Comparison of ENCODE assay signal across 1 cellular context in the genomic region with DNA sequence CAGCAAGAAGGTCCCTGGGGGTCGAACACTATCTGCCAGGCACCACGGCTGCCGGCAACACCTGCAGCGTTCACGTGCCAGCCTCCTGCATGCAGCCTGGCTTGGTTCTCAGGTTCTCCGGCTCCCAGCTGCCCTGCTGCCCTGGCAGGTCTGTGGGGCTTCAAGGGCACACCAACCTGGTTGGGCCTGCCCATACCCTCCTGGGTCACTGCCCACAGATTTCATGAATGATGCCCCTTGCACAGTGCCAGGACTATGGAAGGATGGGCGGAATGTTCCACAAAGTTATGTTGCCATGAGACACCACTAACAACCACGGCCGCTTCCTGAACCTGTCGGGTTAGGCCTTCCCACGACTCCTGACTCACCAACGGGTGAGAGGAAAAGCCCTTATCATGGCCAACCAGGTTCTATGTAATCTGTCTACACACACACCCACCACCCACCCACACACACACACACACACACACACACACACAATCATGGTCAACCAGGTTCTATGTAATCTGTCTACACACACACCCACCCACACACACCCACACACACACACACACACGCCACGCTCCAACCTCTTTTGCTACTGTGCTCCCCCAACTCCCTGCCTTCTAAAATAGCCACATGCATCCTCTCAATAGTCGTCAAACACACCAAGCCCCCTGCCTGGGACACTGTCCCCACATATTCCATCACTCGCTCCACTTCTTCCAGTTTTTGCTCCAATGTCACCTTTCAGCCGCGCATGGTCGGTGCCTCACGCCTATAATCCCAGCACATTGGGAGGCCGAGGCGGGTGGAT.
TF ChIP-seq lines count a peak whose summit lies in the region.

No MANE protein-coding gene starts in this region.

TF ChIP-seq in K562, 482 proteins besides CTCF, POLR2A, EP300 and RAD21 (continued from another document and continues in another):
- 0 out of 2 replicates have a peak, but pooled peaks have one; percentile 1 for TF ChIP-seq FOXO4 (CRISPR knock-in tag; IDR thresholded peaks at IDR 0.05)
- TF ChIP-seq RERE (CRISPR knock-in tag; IDR thresholded peaks at IDR 0.05; ENCODE audit: borderline replicate concordance): no peak; the same call in 1 of the 2 replicates
- no peak for TF ChIP-seq GTF2A2 (tag; IDR thresholded peaks at IDR 0.05)
- peak; percentile 100 for TF ChIP-seq HBP1 (CRISPR knock-in tag; IDR thresholded peaks at IDR 0.05)
- TF ChIP-seq U2AF1 (optimal IDR thresholded peaks at IDR 0.05; ENCODE audit: low read depth, low read length): no peak
- TF ChIP-seq, protein P1, sequence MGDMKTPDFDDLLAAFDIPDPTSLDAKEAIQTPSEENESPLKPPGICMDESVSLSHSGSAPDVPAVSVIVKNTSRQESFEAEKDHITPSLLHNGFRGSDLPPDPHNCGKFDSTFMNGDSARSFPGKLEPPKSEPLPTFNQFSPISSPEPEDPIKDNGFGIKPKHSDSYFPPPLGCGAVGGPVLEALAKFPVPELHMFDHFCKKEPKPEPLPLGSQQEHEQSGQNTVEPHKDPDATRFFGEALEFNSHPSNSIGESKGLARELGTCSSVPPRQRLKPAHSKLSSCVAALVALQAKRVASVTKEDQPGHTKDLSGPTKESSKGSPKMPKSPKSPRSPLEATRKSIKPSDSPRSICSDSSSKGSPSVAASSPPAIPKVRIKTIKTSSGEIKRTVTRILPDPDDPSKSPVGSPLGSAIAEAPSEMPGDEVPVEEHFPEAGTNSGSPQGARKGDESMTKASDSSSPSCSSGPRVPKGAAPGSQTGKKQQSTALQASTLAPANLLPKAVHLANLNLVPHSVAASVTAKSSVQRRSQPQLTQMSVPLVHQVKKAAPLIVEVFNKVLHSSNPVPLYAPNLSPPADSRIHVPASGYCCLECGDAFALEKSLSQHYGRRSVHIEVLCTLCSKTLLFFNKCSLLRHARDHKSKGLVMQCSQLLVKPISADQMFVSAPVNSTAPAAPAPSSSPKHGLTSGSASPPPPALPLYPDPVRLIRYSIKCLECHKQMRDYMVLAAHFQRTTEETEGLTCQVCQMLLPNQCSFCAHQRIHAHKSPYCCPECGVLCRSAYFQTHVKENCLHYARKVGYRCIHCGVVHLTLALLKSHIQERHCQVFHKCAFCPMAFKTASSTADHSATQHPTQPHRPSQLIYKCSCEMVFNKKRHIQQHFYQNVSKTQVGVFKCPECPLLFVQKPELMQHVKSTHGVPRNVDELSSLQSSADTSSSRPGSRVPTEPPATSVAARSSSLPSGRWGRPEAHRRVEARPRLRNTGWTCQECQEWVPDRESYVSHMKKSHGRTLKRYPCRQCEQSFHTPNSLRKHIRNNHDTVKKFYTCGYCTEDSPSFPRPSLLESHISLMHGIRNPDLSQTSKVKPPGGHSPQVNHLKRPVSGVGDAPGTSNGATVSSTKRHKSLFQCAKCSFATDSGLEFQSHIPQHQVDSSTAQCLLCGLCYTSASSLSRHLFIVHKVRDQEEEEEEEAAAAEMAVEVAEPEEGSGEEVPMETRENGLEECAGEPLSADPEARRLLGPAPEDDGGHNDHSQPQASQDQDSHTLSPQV (IDR thresholded peaks at IDR 0.05): peak; percentile 98
- 0 out of 2 replicates have a peak, but pooled peaks have one; percentile 47 for TF ChIP-seq NR4A1 (CRISPR knock-in tag; IDR thresholded peaks at IDR 0.05)
- peak; percentile 97 for TF ChIP-seq NR4A1 (tag; IDR thresholded peaks at IDR 0.05)
- TF ChIP-seq TAF15 (IDR thresholded peaks at IDR 0.05; ENCODE audit: low read depth, low read length): no peak
- TF ChIP-seq CAMTA2 (CRISPR knock-in tag; conservative IDR thresholded peaks at IDR 0.05): peak; percentile 32; the same call in 1 of the 2 replicates
- TF ChIP-seq NCOA6 (IDR thresholded peaks at IDR 0.05): peak; percentile 85; the same call in 1 of the 2 replicates
- peak; percentile 100 for TF ChIP-seq KDM1A (IDR thresholded peaks at IDR 0.05)
- peak; percentile 68 for TF ChIP-seq SUPT5H (IDR thresholded peaks at IDR 0.05)
- peak; percentile 92 for TF ChIP-seq MBD2 (IDR thresholded peaks at IDR 0.05; ENCODE audit: borderline replicate concordance, low read depth)
- peak; percentile 98 for TF ChIP-seq SMARCA5 (IDR thresholded peaks at IDR 0.05)
- peak; percentile 81 for TF ChIP-seq FOS (IDR thresholded peaks at IDR 0.05; ENCODE audit: extremely low read depth, insufficient read length)
- 0 out of 2 replicates have a peak, but pooled peaks have one; percentile 19 for TF ChIP-seq HSF4 (CRISPR knock-in tag; IDR thresholded peaks at IDR 0.05; ENCODE audit: borderline replicate concordance)
- TF ChIP-seq, protein P2, sequence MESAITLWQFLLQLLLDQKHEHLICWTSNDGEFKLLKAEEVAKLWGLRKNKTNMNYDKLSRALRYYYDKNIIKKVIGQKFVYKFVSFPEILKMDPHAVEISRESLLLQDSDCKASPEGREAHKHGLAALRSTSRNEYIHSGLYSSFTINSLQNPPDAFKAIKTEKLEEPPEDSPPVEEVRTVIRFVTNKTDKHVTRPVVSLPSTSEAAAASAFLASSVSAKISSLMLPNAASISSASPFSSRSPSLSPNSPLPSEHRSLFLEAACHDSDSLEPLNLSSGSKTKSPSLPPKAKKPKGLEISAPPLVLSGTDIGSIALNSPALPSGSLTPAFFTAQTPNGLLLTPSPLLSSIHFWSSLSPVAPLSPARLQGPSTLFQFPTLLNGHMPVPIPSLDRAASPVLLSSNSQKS (CRISPR knock-in tag; IDR thresholded peaks at IDR 0.05): no peak
- TF ChIP-seq GATAD2B (IDR thresholded peaks at IDR 0.05; ENCODE audit: borderline replicate concordance): peak; percentile 94
- TF ChIP-seq FOXA3 (CRISPR knock-in tag; conservative IDR thresholded peaks at IDR 0.05 in 1 of 2, IDR thresholded peaks at IDR 0.05 in 1 of 2): peak in 1 of 2 experiments; percentile 82
- 0 out of 2 replicates have a peak, but pooled peaks have one; percentile 13 for TF ChIP-seq KLF6 (CRISPR knock-in tag; IDR thresholded peaks at IDR 0.05; ENCODE audit: borderline replicate concordance)
- TF ChIP-seq ZMIZ1 (IDR thresholded peaks at IDR 0.05; ENCODE audit: low read depth in 2 of 2, low read length in 2 of 2): peak in 1 of 2 experiments; percentile 100; a peak in 2 of 4 replicates
- TF ChIP-seq BRCA1 (IDR thresholded peaks at IDR 0.05): no peak
- no peak for TF ChIP-seq BRCA1 (CRISPR knock-in tag; IDR thresholded peaks at IDR 0.05)
- TF ChIP-seq, protein P3, sequence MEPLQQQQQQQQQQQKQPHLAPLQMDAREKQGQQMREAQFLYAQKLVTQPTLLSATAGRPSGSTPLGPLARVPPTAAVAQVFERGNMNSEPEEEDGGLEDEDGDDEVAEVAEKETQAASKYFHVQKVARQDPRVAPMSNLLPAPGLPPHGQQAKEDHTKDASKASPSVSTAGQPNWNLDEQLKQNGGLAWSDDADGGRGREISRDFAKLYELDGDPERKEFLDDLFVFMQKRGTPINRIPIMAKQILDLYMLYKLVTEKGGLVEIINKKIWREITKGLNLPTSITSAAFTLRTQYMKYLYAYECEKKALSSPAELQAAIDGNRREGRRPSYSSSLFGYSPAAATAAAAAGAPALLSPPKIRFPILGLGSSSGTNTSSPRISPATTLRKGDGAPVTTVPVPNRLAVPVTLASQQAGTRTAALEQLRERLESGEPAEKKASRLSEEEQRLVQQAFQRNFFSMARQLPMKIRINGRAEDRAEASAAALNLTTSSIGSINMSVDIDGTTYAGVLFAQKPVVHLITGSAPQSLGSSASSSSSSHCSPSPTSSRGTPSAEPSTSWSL (CRISPR knock-in tag; IDR thresholded peaks at IDR 0.05; ENCODE audit: borderline replicate concordance): peak; percentile 78; the same call in 1 of the 2 replicates
- peak; percentile 84 for TF ChIP-seq BACH1 (tag; IDR thresholded peaks at IDR 0.05)
- peak; percentile 99 to 100 for TF ChIP-seq RCOR1 (IDR thresholded peaks at IDR 0.05; ENCODE audit: borderline replicate concordance in 1 of 2, low read depth in 2 of 2, low read length in 2 of 2)
- TF ChIP-seq KLF13 (tag; IDR thresholded peaks at IDR 0.05; ENCODE audit: borderline replicate concordance, low read depth): peak; percentile 80
- peak; percentile 96 for TF ChIP-seq RFX1 (IDR thresholded peaks at IDR 0.05)
- no peak for TF ChIP-seq BRF1 (IDR thresholded peaks at IDR 0.05; ENCODE audit: borderline replicate concordance, extremely low read depth, insufficient read length)
- TF ChIP-seq IRF9 (tag; IDR thresholded peaks at IDR 0.05): peak; percentile 94
- TF ChIP-seq ESRRA (IDR thresholded peaks at IDR 0.05; ENCODE audit: borderline replicate concordance, low read depth): peak; percentile 87; the same call in 1 of the 2 replicates
- peak; percentile 94 for TF ChIP-seq JUN (IDR thresholded peaks at IDR 0.05; ENCODE audit: borderline replicate concordance, low read depth, low read length)
- peak; percentile 86 for TF ChIP-seq JUN (CRISPR knock-in tag; IDR thresholded peaks at IDR 0.05; ENCODE audit: borderline replicate concordance)
- TF ChIP-seq GTF2F1 (IDR thresholded peaks at IDR 0.05; ENCODE audit: low read depth, low read length): peak; percentile 48; the same call in 1 of the 2 replicates
